In genomic region chr6:30164714-30165113, GRCh38 we compare ENCODE assay signal across 28 cellular contexts. TPM values are rescaled to one million over a fixed set of nuclear protein-coding genes. Genes with fewer than 3 reads are reported as not detected.
DNase-seq lines count a peak whose midpoint lies in the region; ATAC-seq, FAIRE-seq and TF ChIP-seq lines count a peak whose summit lies in the region.
"Had no signal": no experiment of that assay in that cellular context is flagged by ENCODE, and none has a peak within 500 bp of the region (broad histone marks: within the 10 kb centered on the region; RNA-seq: fewer than 3 reads in every experiment).

No MANE protein-coding gene starts in this region.

- H3K79me2 ChIP-seq in HepG2 (ENCODE audit: insufficient read depth, low read length): peaks cover 38% of the 10 kb centered on the region

- peaks cover 0 to 3% of the 10 kb centered on the region in 2 experiments; a peak in 1 of 5 replicates for H3K27me3 ChIP-seq in HepG2 (ENCODE audit: control insufficient read depth in 1 of 2, insufficient read depth in 2 of 2, low read length in 2 of 2)
- no peaks in the 10 kb centered on the region for H3K27me3 ChIP-seq in right lobe of liver
- no peaks in the 10 kb centered on the region for H3K27me3 ChIP-seq in colonic mucosa
- H3K27me3 ChIP-seq in mucosa of rectum (ENCODE audit: control insufficient read depth in 2 of 2, insufficient read depth in 2 of 2, low read length in 2 of 2): peaks cover 0 to 2% of the 10 kb centered on the region in 2 donors
- H3K27me3 ChIP-seq: BLaER1 had no signal

- no peak for FAIRE-seq in HepG2 (lab: Jason Lieb, UNC)
- FAIRE-seq: A204.1, G401.6 had no signal

- H3K9ac ChIP-seq in HepG2 (ENCODE audit: insufficient read depth, low read depth, low read length) (peak overlapping the region; percentile 81), colonic mucosa (ENCODE audit: low read depth in 2 of 2, low read length in 2 of 2) (peak overlapping the region in 1 of 2 donors; percentile 93), mucosa of rectum (ENCODE audit: low read depth in 1 of 2, low read length in 2 of 2) (peak overlapping the region; percentile 56 to 91)
- H3K9ac ChIP-seq: BLaER1, GM23248, KMS-11 had no signal

- ATAC-seq in HepG2 (no peak), right lobe of liver (no peak), GM19395 (IDR thresholded peaks at IDR 0.05; ENCODE audit: unreplicated experiment) (no peak)

- no peak overlapping the region for H2AFZ ChIP-seq in HepG2 (ENCODE audit: low read length)
- H2AFZ ChIP-seq: GM23248, PC-9 had no signal

- H3K4me3 ChIP-seq in HepG2 (replicated peaks in 1 of 3; ENCODE audit: insufficient read depth in 1 of 3, low read depth in 2 of 3, low read length in 3 of 3): peak overlapping the region; percentile 90 to 95 (median 92)
- H3K4me3 ChIP-seq in right lobe of liver: peak overlapping the region in 1 of 3 donors; percentile 40
- peak overlapping the region; percentile 50 for H3K4me3 ChIP-seq in colonic mucosa
- peak overlapping the region; percentile 69 to 80 for H3K4me3 ChIP-seq in mucosa of rectum (ENCODE audit: low read length in 2 of 2)
- H3K4me3 ChIP-seq: BLaER1, GM23248, PC-9, SJSA1 had no signal

- TF ChIP-seq CTCF in HepG2 (CRISPR knock-in tag; IDR thresholded peaks at IDR 0.05): no peak
- no peak for TF ChIP-seq CTCF in right lobe of liver (IDR thresholded peaks at IDR 0.05)
- no peak for TF ChIP-seq CTCF in colonic mucosa (IDR thresholded peaks at IDR 0.05)

- CTCF ChIA-PET in HepG2 (lab: Yijun Ruan, JAX; ENCODE audit: low intra/inter-chr PET ratio, low total read pairs): interaction anchor here (0.9 kb wide), 1 partner anchor 34 kb away, joined by 3 read pairs; no protein-coding TSS in a partner anchor

- 13% methylated on average over 4 of the region's 4 CpGs for WGBS in HepG2 (ENCODE audit: low lambda C conversion rate)
- WGBS in right lobe of liver (ENCODE audit: insufficient coverage, low coverage, low lambda C conversion rate, missing lambda C conversion rate): 76% methylated on average over 4 of the region's 4 CpGs

- H3K4me1 ChIP-seq in HepG2 (ENCODE audit: insufficient read depth, low read length) (peaks cover 58% of the 10 kb centered on the region), right lobe of liver (no peaks in the 10 kb centered on the region), colonic mucosa (no peaks in the 10 kb centered on the region), mucosa of rectum (ENCODE audit: control insufficient read depth in 2 of 2, insufficient read depth in 2 of 2, low read length in 2 of 2) (peaks cover 7 to 8% of the 10 kb centered on the region in 2 donors)
- H3K4me1 ChIP-seq: SJSA1 had no signal

- intact Hi-C loops in HepG2 (cut with micrococcal nuclease; ENCODE audit: unreplicated experiment): no loop called here
- intact Hi-C loops in right lobe of liver (cut with DNase I): loop anchor here in 1 of 2 donors (10.0 kb wide), 1 partner anchor 60 kb away; no protein-coding TSS in a partner anchor
- intact Hi-C loops in colonic mucosa (cut with DNase I): loop anchor here (5.0 kb wide), 1 partner anchor 62 kb away; no protein-coding TSS in a partner anchor

- H4K20me1 ChIP-seq in HepG2 (ENCODE audit: insufficient read depth, low read length): no peaks in the 10 kb centered on the region; the same call in 1 of the 2 replicates
- H4K20me1 ChIP-seq: BLaER1 had no signal

- POLR2A ChIA-PET in HepG2 (lab: Yijun Ruan, JAX): interaction anchor here (1.1 to 3.3 kb wide), 9 partner anchors 10 to 103 kb away, joined by 3 to 26 read pairs (median 5); partner anchors contain the start of genes POLR1H, TRIM31 and TRIM40

- peak overlapping the region; percentile 86 for H3K4me2 ChIP-seq in HepG2 (ENCODE audit: low read depth, low read length)
- H3K4me2 ChIP-seq: BLaER1, KMS-11, PC-9 had no signal

- TF ChIP-seq POLR2A in HepG2 (IDR thresholded peaks at IDR 0.05; ENCODE audit: insufficient read depth in 1 of 2, low read depth in 2 of 2, low read length in 2 of 2): no peak
- no peak for TF ChIP-seq POLR2A in right lobe of liver (IDR thresholded peaks at IDR 0.05)
- no peak for TF ChIP-seq POLR2A in erythroblast (IDR thresholded peaks at IDR 0.05; ENCODE audit: low read length)

- H3K36me3 ChIP-seq in HepG2 (replicated peaks in 1 of 2; ENCODE audit: control insufficient read depth in 1 of 2, insufficient read depth in 2 of 2, low read length in 2 of 2) (peaks cover 15 to 31% of the 10 kb centered on the region in 2 experiments), right lobe of liver (no peaks in the 10 kb centered on the region), colonic mucosa (no peaks in the 10 kb centered on the region), mucosa of rectum (ENCODE audit: control insufficient read depth in 2 of 2, insufficient read depth in 2 of 2, low read length in 2 of 2) (peaks cover 10 to 20% of the 10 kb centered on the region in 2 donors)
- H3K36me3 ChIP-seq: BLaER1, SJSA1 had no signal

- DNase-seq in HepG2 (ENCODE audit: low spot score) (no peak), right lobe of liver (no peak), colonic mucosa (no peak), erythroblast (lab: John Stamatoyannopoulos, UW) (no peak), DMS79 (lab: John Stamatoyannopoulos, UW) (no peak)
- DNase-seq: CD4-positive, CD25-positive, alpha-beta regulatory T cell; DMS53; GM23248; H7; IMR-90; MM.1S; NCI-H1048; NCI-H1417; NCI-H1694; NCI-H2029 treated with DMSO at 0.1 percent for 48 hours; NCI-H446 treated with DMSO at 0.1 percent for 48 hours; NCI-H526; Right ventricle myocardium superior; RPMI8226 had no signal

- H3K9me3 ChIP-seq in HepG2 (ENCODE audit: low read length) (no peaks in the 10 kb centered on the region), right lobe of liver (no peaks in the 10 kb centered on the region), colonic mucosa (no peaks in the 10 kb centered on the region), mucosa of rectum (ENCODE audit: control insufficient read depth in 2 of 2, low read length in 2 of 2) (no peaks in the 10 kb centered on the region)
- H3K9me3 ChIP-seq: BLaER1, SJSA1 had no signal

- in situ Hi-C loops in HepG2 (cut with HindIII; ENCODE audit: extremely low pct_ligation_motif_present, low pct_unique_long_range_greater_than_20kb): no loop called here

- no peak for TF ChIP-seq EP300 in HepG2 (IDR thresholded peaks at IDR 0.05; ENCODE audit: low read depth in 2 of 2, low read length in 2 of 2)
- no peak for TF ChIP-seq EP300 in HepG2 (CRISPR knock-in tag; IDR thresholded peaks at IDR 0.05; ENCODE audit: borderline replicate concordance)

- TF ChIP-seq RAD21 in HepG2 (CRISPR knock-in tag; IDR thresholded peaks at IDR 0.05): no peak

- no TSS peak for BruUV-seq in HepG2 (replicated peaks; lab: Mats Ljungman, UMichigan)

- H3K27ac ChIP-seq in HepG2 (ENCODE audit: extremely low read length, insufficient read depth, low read length) (peak overlapping the region; percentile 87), right lobe of liver (no peak overlapping the region), colonic mucosa (peak overlapping the region; percentile 96), mucosa of rectum (ENCODE audit: low read depth in 2 of 2, low read length in 2 of 2) (peak overlapping the region; percentile 92 to 94)
- H3K27ac ChIP-seq: BLaER1, GM23248, KMS-11, PC-9, SJSA1 had no signal

RNA-seq across cellular contexts. Expression of gene TRIM15, which starts 1.4 kb away (rescaled TPM):
- 30.4 and 35.1 TPM in 2 replicates for total RNA-seq in HepG2 (2016; rRNA removed; fragmentation: Illumina TruSeq; extraction: Trizol)
- total RNA-seq in HepG2 (2016; cell fraction: cytosol; rRNA removed; fragmentation: Illumina TruSeq; extraction: Trizol; ENCODE audit: low read depth): 5.9 and 7.6 TPM in 2 replicates
- 25.6 and 34.0 TPM in 2 replicates for total RNA-seq in HepG2 (2016; cell fraction: insoluble cytoplasmic fraction; rRNA removed; fragmentation: Illumina TruSeq; extraction: Trizol)
- total RNA-seq in HepG2 (2016; cell fraction: membrane; rRNA removed; fragmentation: Illumina TruSeq; extraction: Trizol): 13.2 and 15.4 TPM in 2 replicates
- total RNA-seq in HepG2 (2016; cell fraction: nucleus; rRNA removed; fragmentation: Illumina TruSeq; extraction: Trizol): 26.9 and 31.0 TPM in 2 replicates
- polyA plus RNA-seq in HepG2 (2011; rRNA removed): 38.2 and 41.7 TPM in 2 replicates
- polyA plus RNA-seq in HepG2 (2011; cell fraction: cytosol; rRNA removed): 29.0 and 39.2 TPM in 2 replicates
- 86.1 and 97.2 TPM in 2 replicates for polyA plus RNA-seq in HepG2 (2011; cell fraction: nucleus; rRNA removed)
- 34.9 and 37.3 TPM in 2 replicates for polyA plus RNA-seq in HepG2 (2012)
- polyA plus RNA-seq in HepG2 (2016; cell fraction: cytosol; fragmentation: Illumina TruSeq; extraction: Trizol; ENCODE audit: low read depth): 4.4 and 6.6 TPM in 2 replicates
- 20.8 and 23.2 TPM in 2 replicates for polyA plus RNA-seq in HepG2 (2016; cell fraction: insoluble cytoplasmic fraction; fragmentation: Illumina TruSeq; extraction: Trizol; ENCODE audit: low read depth)
- 8.8 and 10.0 TPM in 2 replicates for polyA plus RNA-seq in HepG2 (2016; cell fraction: membrane; fragmentation: Illumina TruSeq; extraction: Trizol; ENCODE audit: low read depth)
- polyA plus RNA-seq in HepG2 (2016; cell fraction: nucleus; fragmentation: Illumina TruSeq; extraction: Trizol; ENCODE audit: insufficient read depth, low read depth): 40.0 and 40.3 TPM in 2 replicates
- polyA minus RNA-seq in HepG2 (2011; rRNA and poly(A)+ RNA removed; ENCODE audit: low replicate concordance): 0.12 and 47.7 TPM in 2 replicates
- polyA minus RNA-seq in HepG2 (2011; cell fraction: cytosol; rRNA and poly(A)+ RNA removed): 22.0 and 26.2 TPM in 2 replicates
- polyA minus RNA-seq in HepG2 (2011; cell fraction: nucleus; rRNA and poly(A)+ RNA removed): 45.7 and 67.4 TPM in 2 replicates
- total RNA-seq in right lobe of liver: 10 to 100 TPM in 1 of 6 experiments, 1 to 10 TPM in 5; 1.7 to 17.7 (median 5.7) TPM
- total RNA-seq in colonic mucosa: 10 to 100 TPM; 26.8 to 47.3 TPM
- total RNA-seq: CD4-positive, CD25-positive, alpha-beta regulatory T cell; GM23248; H7; IMR-90; PC-9; Right ventricle myocardium superior; SJSA1 had no signal
- polyA plus RNA-seq: AG04450; CD4-positive, CD25-positive, alpha-beta regulatory T cell; GM23248; IMR-90 had no signal

RNA-seq across cellular contexts. Expression of gene TRIM10, which starts 3.7 kb away (rescaled TPM):
- total RNA-seq in HepG2 (2016; rRNA removed; fragmentation: Illumina TruSeq; extraction: Trizol) (4.1 and 4.5 TPM in 2 replicates), right lobe of liver (1 to 10 TPM in 5 of 6 experiments, under 1 TPM in 1; 0.74 to 2.4 (median 1.4) TPM), colonic mucosa (1 to 10 TPM; 3.8 to 3.9 TPM)
- 0.44 and 0.61 TPM in 2 replicates for total RNA-seq in HepG2 (2016; cell fraction: cytosol; rRNA removed; fragmentation: Illumina TruSeq; extraction: Trizol; ENCODE audit: low read depth)
- total RNA-seq in HepG2 (2016; cell fraction: insoluble cytoplasmic fraction; rRNA removed; fragmentation: Illumina TruSeq; extraction: Trizol): 3.6 and 4.2 TPM in 2 replicates
- 2.1 and 2.3 TPM in 2 replicates for total RNA-seq in HepG2 (2016; cell fraction: membrane; rRNA removed; fragmentation: Illumina TruSeq; extraction: Trizol)
- 4.0 and 4.1 TPM in 2 replicates for total RNA-seq in HepG2 (2016; cell fraction: nucleus; rRNA removed; fragmentation: Illumina TruSeq; extraction: Trizol)
- polyA plus RNA-seq in HepG2 (2011; rRNA removed): 6.8 and 7.6 TPM in 2 replicates
- polyA plus RNA-seq in HepG2 (2011; cell fraction: cytosol; rRNA removed): 3.3 and 4.0 TPM in 2 replicates
- 11.9 and 13.4 TPM in 2 replicates for polyA plus RNA-seq in HepG2 (2011; cell fraction: nucleus; rRNA removed)
- polyA plus RNA-seq in HepG2 (2012): 4.9 and 6.0 TPM in 2 replicates
- 0.32 and 0.33 TPM in 2 replicates for polyA plus RNA-seq in HepG2 (2016; cell fraction: cytosol; fragmentation: Illumina TruSeq; extraction: Trizol; ENCODE audit: low read depth)
- 4.6 and 4.8 TPM in 2 replicates for polyA plus RNA-seq in HepG2 (2016; cell fraction: insoluble cytoplasmic fraction; fragmentation: Illumina TruSeq; extraction: Trizol; ENCODE audit: low read depth)
- polyA plus RNA-seq in HepG2 (2016; cell fraction: membrane; fragmentation: Illumina TruSeq; extraction: Trizol; ENCODE audit: low read depth): 1.0 and 1.3 TPM in 2 replicates
- polyA plus RNA-seq in HepG2 (2016; cell fraction: nucleus; fragmentation: Illumina TruSeq; extraction: Trizol; ENCODE audit: insufficient read depth, low read depth): 8.1 and 9.5 TPM in 2 replicates
- polyA minus RNA-seq in HepG2 (2011; rRNA and poly(A)+ RNA removed; ENCODE audit: low replicate concordance): 0.05 and 3.6 TPM in 2 replicates
- 2.0 and 2.2 TPM in 2 replicates for polyA minus RNA-seq in HepG2 (2011; cell fraction: cytosol; rRNA and poly(A)+ RNA removed)
- 4.0 and 5.1 TPM in 2 replicates for polyA minus RNA-seq in HepG2 (2011; cell fraction: nucleus; rRNA and poly(A)+ RNA removed)
- total RNA-seq: CD4-positive, CD25-positive, alpha-beta regulatory T cell; H7; IMR-90; PC-9; Right ventricle myocardium superior; SJSA1 had no signal
- polyA plus RNA-seq: AG04450; CD4-positive, CD25-positive, alpha-beta regulatory T cell; GM23248; IMR-90 had no signal

RNA-seq across cellular contexts. Expression of gene TRIM40, which starts 28.8 kb away (rescaled TPM):
- total RNA-seq in HepG2 (2016; rRNA removed; fragmentation: Illumina TruSeq; extraction: Trizol) (0.13 TPM in 1 of 2 replicates, not detected in the other), right lobe of liver (1 to 10 TPM in 1 of 6 experiments, under 1 TPM in 1, not detected in 4; 0.18 to 5.2 TPM), colonic mucosa (10 to 100 TPM; 10.7 to 17.0 TPM)
- total RNA-seq in HepG2 (2016; cell fraction: cytosol; rRNA removed; fragmentation: Illumina TruSeq; extraction: Trizol; ENCODE audit: low read depth): not detected in 2 replicates
- 0.09 and 0.10 TPM in 2 replicates for total RNA-seq in HepG2 (2016; cell fraction: insoluble cytoplasmic fraction; rRNA removed; fragmentation: Illumina TruSeq; extraction: Trizol)
- not detected in 2 replicates for total RNA-seq in HepG2 (2016; cell fraction: membrane; rRNA removed; fragmentation: Illumina TruSeq; extraction: Trizol)
- not detected in 2 replicates for total RNA-seq in HepG2 (2016; cell fraction: nucleus; rRNA removed; fragmentation: Illumina TruSeq; extraction: Trizol)
- 0.58 and 0.88 TPM in 2 replicates for polyA plus RNA-seq in HepG2 (2011; rRNA removed)
- polyA plus RNA-seq in HepG2 (2011; cell fraction: cytosol; rRNA removed): 0.39 and 0.55 TPM in 2 replicates
- polyA plus RNA-seq in HepG2 (2011; cell fraction: nucleus; rRNA removed): 0.53 and 0.64 TPM in 2 replicates
- polyA plus RNA-seq in HepG2 (2012): 0.29 TPM in 1 of 2 replicates, not detected in the other
- polyA plus RNA-seq in HepG2 (2016; cell fraction: cytosol; fragmentation: Illumina TruSeq; extraction: Trizol; ENCODE audit: low read depth): not detected in 2 replicates
- 0.12 TPM in 1 of 2 replicates, not detected in the other for polyA plus RNA-seq in HepG2 (2016; cell fraction: insoluble cytoplasmic fraction; fragmentation: Illumina TruSeq; extraction: Trizol; ENCODE audit: low read depth)
- not detected in 2 replicates for polyA plus RNA-seq in HepG2 (2016; cell fraction: membrane; fragmentation: Illumina TruSeq; extraction: Trizol; ENCODE audit: low read depth)
- not detected in 2 replicates for polyA plus RNA-seq in HepG2 (2016; cell fraction: nucleus; fragmentation: Illumina TruSeq; extraction: Trizol; ENCODE audit: insufficient read depth, low read depth)
- 0.21 and 0.82 TPM in 2 replicates for polyA minus RNA-seq in HepG2 (2011; rRNA and poly(A)+ RNA removed; ENCODE audit: low replicate concordance)
- polyA minus RNA-seq in HepG2 (2011; cell fraction: cytosol; rRNA and poly(A)+ RNA removed): 0.69 TPM in 1 of 2 replicates, not detected in the other
- polyA minus RNA-seq in HepG2 (2011; cell fraction: nucleus; rRNA and poly(A)+ RNA removed): 0.64 and 0.75 TPM in 2 replicates
- total RNA-seq: GM23248, H7, IMR-90, PC-9, Right ventricle myocardium superior, SJSA1 had no signal
- polyA plus RNA-seq: AG04450; CD4-positive, CD25-positive, alpha-beta regulatory T cell; GM23248; IMR-90 had no signal

RNA-seq across cellular contexts. Expression of gene TRIM26, which starts 48.5 kb away (rescaled TPM):
- 38.7 and 46.2 TPM in 2 replicates for total RNA-seq in HepG2 (2016; rRNA removed; fragmentation: Illumina TruSeq; extraction: Trizol)
- total RNA-seq in HepG2 (2016; cell fraction: cytosol; rRNA removed; fragmentation: Illumina TruSeq; extraction: Trizol; ENCODE audit: low read depth): 9.6 and 10.3 TPM in 2 replicates
- 37.1 and 41.8 TPM in 2 replicates for total RNA-seq in HepG2 (2016; cell fraction: insoluble cytoplasmic fraction; rRNA removed; fragmentation: Illumina TruSeq; extraction: Trizol)
- 26.1 and 27.6 TPM in 2 replicates for total RNA-seq in HepG2 (2016; cell fraction: membrane; rRNA removed; fragmentation: Illumina TruSeq; extraction: Trizol)
- total RNA-seq in HepG2 (2016; cell fraction: nucleus; rRNA removed; fragmentation: Illumina TruSeq; extraction: Trizol): 24.8 and 31.3 TPM in 2 replicates
- 27.1 and 28.1 TPM in 2 replicates for polyA plus RNA-seq in HepG2 (2011; rRNA removed)
- 21.8 and 22.0 TPM in 2 replicates for polyA plus RNA-seq in HepG2 (2011; cell fraction: cytosol; rRNA removed)
- polyA plus RNA-seq in HepG2 (2011; cell fraction: nucleus; rRNA removed): 35.8 and 38.4 TPM in 2 replicates
- polyA plus RNA-seq in HepG2 (2012): 25.7 and 28.0 TPM in 2 replicates
- 4.6 and 5.3 TPM in 2 replicates for polyA plus RNA-seq in HepG2 (2016; cell fraction: cytosol; fragmentation: Illumina TruSeq; extraction: Trizol; ENCODE audit: low read depth)
- 44.5 and 52.1 TPM in 2 replicates for polyA plus RNA-seq in HepG2 (2016; cell fraction: insoluble cytoplasmic fraction; fragmentation: Illumina TruSeq; extraction: Trizol; ENCODE audit: low read depth)
- 13.3 and 13.6 TPM in 2 replicates for polyA plus RNA-seq in HepG2 (2016; cell fraction: membrane; fragmentation: Illumina TruSeq; extraction: Trizol; ENCODE audit: low read depth)
- 60.9 and 65.2 TPM in 2 replicates for polyA plus RNA-seq in HepG2 (2016; cell fraction: nucleus; fragmentation: Illumina TruSeq; extraction: Trizol; ENCODE audit: insufficient read depth, low read depth)
- polyA minus RNA-seq in HepG2 (2011; rRNA and poly(A)+ RNA removed; ENCODE audit: low replicate concordance): 37.4 and 51.8 TPM in 2 replicates
- 14.8 and 19.4 TPM in 2 replicates for polyA minus RNA-seq in HepG2 (2011; cell fraction: cytosol; rRNA and poly(A)+ RNA removed)
- 23.9 and 26.0 TPM in 2 replicates for polyA minus RNA-seq in HepG2 (2011; cell fraction: nucleus; rRNA and poly(A)+ RNA removed)
- 10 to 100 TPM; 28.8 to 47.5 (median 38.9) TPM for total RNA-seq in right lobe of liver
- total RNA-seq in colonic mucosa: 10 to 100 TPM; 48.2 to 53.5 TPM

RNA-seq across cellular contexts. Expression of gene TRIM31, which starts 51.8 kb away (rescaled TPM):
- 0.51 TPM in 1 of 2 replicates, not detected in the other for total RNA-seq in HepG2 (2016; rRNA removed; fragmentation: Illumina TruSeq; extraction: Trizol)
- not detected in 2 replicates for total RNA-seq in HepG2 (2016; cell fraction: cytosol; rRNA removed; fragmentation: Illumina TruSeq; extraction: Trizol; ENCODE audit: low read depth)
- 0.11 TPM in 1 of 2 replicates, not detected in the other for total RNA-seq in HepG2 (2016; cell fraction: insoluble cytoplasmic fraction; rRNA removed; fragmentation: Illumina TruSeq; extraction: Trizol)
- not detected in 2 replicates for total RNA-seq in HepG2 (2016; cell fraction: membrane; rRNA removed; fragmentation: Illumina TruSeq; extraction: Trizol)
- total RNA-seq in HepG2 (2016; cell fraction: nucleus; rRNA removed; fragmentation: Illumina TruSeq; extraction: Trizol): 0.16 and 0.19 TPM in 2 replicates
- 0.13 and 0.33 TPM in 2 replicates for polyA plus RNA-seq in HepG2 (2011; rRNA removed)
- 0.07 and 0.09 TPM in 2 replicates for polyA plus RNA-seq in HepG2 (2011; cell fraction: cytosol; rRNA removed)
- 0.76 and 0.97 TPM in 2 replicates for polyA plus RNA-seq in HepG2 (2011; cell fraction: nucleus; rRNA removed)
- 3.9 and 7.8 TPM in 2 replicates for polyA plus RNA-seq in HepG2 (2012)
- 0.08 and 0.22 TPM in 2 replicates for polyA plus RNA-seq in HepG2 (2016; cell fraction: cytosol; fragmentation: Illumina TruSeq; extraction: Trizol; ENCODE audit: low read depth)
- polyA plus RNA-seq in HepG2 (2016; cell fraction: insoluble cytoplasmic fraction; fragmentation: Illumina TruSeq; extraction: Trizol; ENCODE audit: low read depth): not detected in 2 replicates
- not detected in 2 replicates for polyA plus RNA-seq in HepG2 (2016; cell fraction: membrane; fragmentation: Illumina TruSeq; extraction: Trizol; ENCODE audit: low read depth)
- polyA plus RNA-seq in HepG2 (2016; cell fraction: nucleus; fragmentation: Illumina TruSeq; extraction: Trizol; ENCODE audit: insufficient read depth, low read depth): 0.30 TPM in 1 of 2 replicates, not detected in the other
- 0.09 and 0.16 TPM in 2 replicates for polyA minus RNA-seq in HepG2 (2011; rRNA and poly(A)+ RNA removed; ENCODE audit: low replicate concordance)
- polyA minus RNA-seq in HepG2 (2011; cell fraction: cytosol; rRNA and poly(A)+ RNA removed): not detected in 2 replicates
- 1.3 and 3.5 TPM in 2 replicates for polyA minus RNA-seq in HepG2 (2011; cell fraction: nucleus; rRNA and poly(A)+ RNA removed)
- total RNA-seq in right lobe of liver: 1 to 10 TPM in 1 of 6 experiments, under 1 TPM in 5; 0.32 to 5.1 (median 0.60) TPM
- 10 to 100 TPM; 44.4 to 51.2 TPM for total RNA-seq in colonic mucosa
- total RNA-seq: CD4-positive, CD25-positive, alpha-beta regulatory T cell; GM23248; H7; IMR-90; PC-9; Right ventricle myocardium superior; SJSA1 had no signal
- polyA plus RNA-seq: AG04450, GM23248, IMR-90 had no signal

Comparison
In these comparisons a context has a peak if more than half of its experiments do, and no peak if none do; other contexts are left out.
1. H3K27ac ChIP-seq: peak in HepG2 (single experiment), colonic mucosa (single experiment) and mucosa of rectum (2 of 2); none in right lobe of liver (0 of 3).